In the genomic region with DNA sequence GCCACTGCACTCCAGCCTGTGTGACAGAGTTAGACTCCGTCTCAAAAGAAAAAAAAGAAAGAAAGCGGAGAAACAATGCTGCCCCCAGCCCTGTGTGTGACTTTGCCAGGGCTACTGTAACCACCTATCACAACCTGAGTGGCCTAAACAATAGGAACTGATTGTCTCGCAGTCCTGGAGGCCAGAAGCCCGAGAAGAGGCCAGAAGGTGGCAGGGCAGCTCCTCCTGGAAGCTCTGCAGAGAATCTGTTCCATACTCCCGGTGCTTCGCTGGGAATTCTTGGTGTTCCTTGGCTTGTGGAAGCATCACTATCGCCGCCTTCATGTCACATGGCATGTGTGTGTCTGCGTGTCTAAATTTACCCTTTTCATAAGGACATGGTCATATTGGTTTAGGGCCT, we compare ENCODE assay signal across 11 cellular contexts. TPM values are rescaled to one million over a fixed set of nuclear protein-coding genes. Genes with fewer than 3 reads are reported as not detected.
DNase-seq lines count a peak whose midpoint lies in the region; ATAC-seq and TF ChIP-seq lines count a peak whose summit lies in the region.
"Had no signal": no experiment of that assay in that cellular context is flagged by ENCODE, and none has a peak within 500 bp of the region (broad histone marks: within the 10 kb centered on the region; RNA-seq: fewer than 3 reads in every experiment).

No MANE protein-coding gene starts in this region.

- peaks cover 3 to 42% (median 30%) of the 10 kb centered on the region in 9 donors for H3K4me1 ChIP-seq in heart right ventricle
- H3K4me1 ChIP-seq in transverse colon, result peaks cover 0 to 16% (median 0%) of the 10 kb centered on the region in 4 donors

- CTCF ChIA-PET in GM10248 (lab: Yijun Ruan, JAX), result interaction anchor here (2.0 kb wide), 1 partner anchor 140 kb away, joined by 7 read pairs; no protein-coding TSS in a partner anchor

- H3K36me3 ChIP-seq in heart right ventricle (no peaks in the 10 kb centered on the region), transverse colon (no peaks in the 10 kb centered on the region)

- H3K27me3 ChIP-seq in heart right ventricle, result no peaks in the 10 kb centered on the region
- no peaks in the 10 kb centered on the region for H3K27me3 ChIP-seq in transverse colon

- TF ChIP-seq CTCF in heart right ventricle (IDR thresholded peaks at IDR 0.05), result peak in 5 of 9 donors; percentile 26 to 39 (median 31)
- TF ChIP-seq CTCF in fibroblast of the aortic adventitia (IDR thresholded peaks at IDR 0.05; ENCODE audit: insufficient read depth, low read length), result peak; percentile 44
- peak in 4 of 5 experiments; percentile 16 to 29 (median 21) for TF ChIP-seq CTCF in transverse colon (IDR thresholded peaks at IDR 0.05)
- TF ChIP-seq CTCF in GM10248 (IDR thresholded peaks at IDR 0.05; ENCODE audit: control extremely low read depth, extremely low read depth, low read depth, missing control alignments), result no peak

- in situ Hi-C loops in transverse colon (cut with MboI; ENCODE audit: low pct_ligation_motif_present in 1 of 4, low pct_unique_long_range_greater_than_20kb in 1 of 4, low sequenced_read_pairs in 3 of 4), result no loop called here

- H3K9me3 ChIP-seq in heart right ventricle (no peaks in the 10 kb centered on the region), transverse colon (no peaks in the 10 kb centered on the region)

- H3K27ac ChIP-seq in heart right ventricle (no peak overlapping the region), transverse colon (no peak overlapping the region)

- no peak for TF ChIP-seq EP300 in transverse colon (IDR thresholded peaks at IDR 0.05; ENCODE audit: low read depth)

- no peak for DNase-seq in heart right ventricle
- no peak for DNase-seq in Right ventricle myocardium inferior (ENCODE audit: missing footprints)
- peak; percentile 47 for DNase-seq in NCI-H69 (lab: John Stamatoyannopoulos, UW)
- peak; percentile 49 for DNase-seq in fibroblast of the aortic adventitia (ENCODE audit: low read depth)
- no peak for DNase-seq in transverse colon
- no peak for DNase-seq in NCI-H2029 treated with DMSO at 0.1 percent for 48 hours (lab: John Stamatoyannopoulos, UW)
- DNase-seq in GM10248 (ENCODE audit: extremely low spot score), result no peak
- DNase-seq: KG1 had no signal

- intact Hi-C loops in heart right ventricle (cut with DNase I) (loop anchor here in 7 of 10 donors (5.0 to 10.0 kb wide), 4 partner anchors 60 to 142 kb away; no protein-coding TSS in a partner anchor), Right ventricle myocardium inferior (cut with DNase I) (no loop called here), transverse colon (cut with DNase I; ENCODE audit: low total_unique reads) (no loop called here)

- TF ChIP-seq POLR2A in transverse colon (IDR thresholded peaks at IDR 0.05), result no peak

- no peak for ATAC-seq in heart right ventricle
- ATAC-seq in Right ventricle myocardium inferior, result no peak
- no peak for ATAC-seq in HG03097 (IDR thresholded peaks at IDR 0.05; ENCODE audit: low FRiP score, unreplicated experiment)
- ATAC-seq: right cardiac atrium; stimulated activated memory B cell treated with anti-CD40 and anti-IgM and Interleukin-4, amounts not matched to agents 10 μg/mL and 1 μg/mL and 100 μg/mL, for 72 hours had no signal

- POLR2A ChIA-PET in GM10248 (lab: Yijun Ruan, JAX), result no interaction called here

- H3K4me3 ChIP-seq in heart right ventricle, result no peak overlapping the region
- H3K4me3 ChIP-seq in fibroblast of the aortic adventitia (ENCODE audit: low read depth, low read length), result no peak overlapping the region
- no peak overlapping the region for H3K4me3 ChIP-seq in transverse colon

- WGBS in heart right ventricle, 2 donors, result 93 to 94% methylated on average over 9 of the region's 9 CpGs
- 58 to 85% methylated on average over 6 to 9 of the region's 9 CpGs for WGBS in transverse colon (ENCODE audit: low coverage in 1 of 2), 2 donors

RNA-seq across cellular contexts. Expression of gene RAB17, which starts 14.4 kb away (rescaled TPM):
- 1 to 10 TPM; 1.9 to 6.9 (median 4.6) TPM for total RNA-seq in heart right ventricle
- 1 to 10 TPM; 4.8 to 7.6 TPM for polyA plus RNA-seq in heart right ventricle
- 2.4 TPM for total RNA-seq in Right ventricle myocardium inferior
- total RNA-seq in fibroblast of the aortic adventitia (ENCODE audit: low replicate concordance), result 0.54 and 3.5 TPM in 2 replicates
- 100 to 1,000 TPM in 1 of 4 donors, 10 to 100 TPM in 3; 25.1 to 104 (median 65.6) TPM for total RNA-seq in transverse colon

RNA-seq across cellular contexts. Expression of gene LRRFIP1, which starts 22.4 kb away (rescaled TPM):
- 100 to 1,000 TPM in 9 of 10 donors, 10 to 100 TPM in 1; 91.5 to 132 (median 112) TPM for total RNA-seq in heart right ventricle
- polyA plus RNA-seq in heart right ventricle, result 100 to 1,000 TPM; 103 to 111 TPM
- total RNA-seq in Right ventricle myocardium inferior, result 104 TPM
- 29.2 and 49.0 TPM in 2 replicates for total RNA-seq in fibroblast of the aortic adventitia (ENCODE audit: low replicate concordance)
- 100 to 1,000 TPM in 3 of 4 donors, 10 to 100 TPM in 1; 98.5 to 147 (median 122) TPM for total RNA-seq in transverse colon

RNA-seq across cellular contexts. Expression of gene PRLH, which starts 38.6 kb away (rescaled TPM):
- total RNA-seq in heart right ventricle, result not detected
- not detected for polyA plus RNA-seq in heart right ventricle
- not detected for total RNA-seq in Right ventricle myocardium inferior
- total RNA-seq in fibroblast of the aortic adventitia (ENCODE audit: low replicate concordance), result not detected in 2 replicates
- not detected for total RNA-seq in transverse colon
- total RNA-seq: right cardiac atrium had no signal
- polyA plus RNA-seq: right cardiac atrium had no signal

Comparison
In these comparisons a context has a peak if more than half of its experiments do, and no peak if none do; other contexts are left out.
1. intact Hi-C loops: an anchor here in heart right ventricle (5.0 to 10.0 kb wide); none called in Right ventricle myocardium inferior and transverse colon.
2. DNase-seq: peak in NCI-H69 (single experiment) and fibroblast of the aortic adventitia (single experiment); none in heart right ventricle (0 of 2), Right ventricle myocardium inferior (single experiment), transverse colon (single experiment), NCI-H2029 treated with DMSO at 0.1 percent for 48 hours (single experiment) and GM10248 (single experiment).